Comparison of ENCODE assay signal across 8 cellular contexts in the genomic region with DNA sequence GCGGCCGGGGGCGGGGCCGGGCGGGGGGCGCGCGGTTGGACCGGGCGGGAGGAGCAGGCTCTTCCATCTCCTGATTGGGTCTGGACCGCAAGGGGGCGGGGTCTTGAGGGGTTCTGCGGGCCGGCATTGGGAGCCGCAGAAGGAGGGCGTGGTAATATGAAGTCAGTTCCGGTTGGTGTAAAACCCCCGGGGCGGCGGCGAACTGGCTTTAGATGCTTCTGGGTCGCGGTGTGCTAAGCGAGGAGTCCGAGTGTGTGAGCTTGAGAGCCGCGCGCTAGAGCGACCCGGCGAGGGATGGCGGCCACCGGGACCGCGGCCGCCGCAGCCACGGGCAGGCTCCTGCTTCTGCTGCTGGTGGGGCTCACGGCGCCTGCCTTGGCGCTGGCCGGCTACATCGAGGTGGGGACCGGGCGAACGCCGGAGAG. TPM values are rescaled to one million over a fixed set of nuclear protein-coding genes. Genes with fewer than 3 reads are reported as not detected.
DNase-seq lines count a peak whose midpoint lies in the region; ATAC-seq, FAIRE-seq and TF ChIP-seq lines count a peak whose summit lies in the region.

APLP2 (plus strand) TSS at position 211 of the 425 bp plus-strand sequence; CDS start at position 295, 84 bp downstream.

- no peaks in the 10 kb centered on the region for H3K36me3 ChIP-seq in Caco-2 (ENCODE audit: control insufficient read depth, insufficient read depth, low read length)
- no peaks in the 10 kb centered on the region for H3K36me3 ChIP-seq in effector memory CD4-positive, alpha-beta T cell (ENCODE audit: control insufficient read depth, insufficient read depth, low read length)

- H3K36me3 Mint-ChIP-seq in Caco-2 (ENCODE audit: insufficient read depth, unreplicated experiment) (peaks cover 39% of the 10 kb centered on the region), memory B cell (no peaks in the 10 kb centered on the region)

- no peak for FAIRE-seq in HTR-8/SVneo (lab: Jason Lieb, UNC)

- CTCF ChIA-PET in Caco-2 (lab: Charles Lee) = interaction anchor here (1.0 to 3.6 kb wide), 5 partner anchors 63 to 146 kb away, joined by 3 to 18 read pairs (median 5); partner anchors contain the start of gene PRDM10

- H3K4me1 ChIP-seq in Caco-2 = peaks cover 41% of the 10 kb centered on the region
- H3K4me1 ChIP-seq in effector memory CD4-positive, alpha-beta T cell (ENCODE audit: control insufficient read depth, insufficient read depth, low read length, poor library complexity, severe bottlenecking) = peaks cover 13% of the 10 kb centered on the region

- intact Hi-C loops in Caco-2 (cut with micrococcal nuclease; ENCODE audit: unreplicated experiment) = loop anchor here (1.0 kb wide), 7 partner anchors 8 to 175 kb away; partner anchors contain the start of gene PRDM10

- H3K27ac ChIP-seq in effector memory CD4-positive, alpha-beta T cell (ENCODE audit: insufficient read depth, low read length, poor library complexity, severe bottlenecking) = peak within 1 kb of the TSS; percentile 85

- H3K4me1 Mint-ChIP-seq in Caco-2 (ENCODE audit: low read depth, unreplicated experiment) (peaks cover 27% of the 10 kb centered on the region), memory B cell (peaks cover 18% of the 10 kb centered on the region)

- peak; percentile 96 for ATAC-seq in GM21381 (IDR thresholded peaks at IDR 0.05; ENCODE audit: unreplicated experiment)
- ATAC-seq in memory B cell (ENCODE audit: low read depth) = peak; percentile 90

- H3K4me3 Mint-ChIP-seq in Caco-2 (ENCODE audit: unreplicated experiment) (peak within 1 kb of the TSS; percentile 90), memory B cell (peak within 1 kb of the TSS; percentile 97)

- H3K9me3 ChIP-seq in Caco-2 = no peaks in the 10 kb centered on the region
- H3K9me3 ChIP-seq in effector memory CD4-positive, alpha-beta T cell (ENCODE audit: control insufficient read depth, low read length) = no peaks in the 10 kb centered on the region

- no peaks in the 10 kb centered on the region for H3K27me3 Mint-ChIP-seq in Caco-2 (ENCODE audit: insufficient read depth, unreplicated experiment)
- peaks cover 8% of the 10 kb centered on the region for H3K27me3 Mint-ChIP-seq in memory B cell

- no peaks in the 10 kb centered on the region for H3K27me3 ChIP-seq in Caco-2 (replicated peaks; ENCODE audit: control insufficient read depth, insufficient read depth, low read length)
- H3K27me3 ChIP-seq in effector memory CD4-positive, alpha-beta T cell (replicated peaks; ENCODE audit: control insufficient read depth, insufficient read depth, low read length, poor library complexity, severe bottlenecking) = no peaks in the 10 kb centered on the region

- TF ChIP-seq CTCF in Caco-2 (IDR thresholded peaks at IDR 0.05; ENCODE audit: insufficient read depth in 1 of 2, low read depth in 1 of 2, low read length in 1 of 2, severe bottlenecking in 1 of 2, unreplicated experiment in 1 of 2) = no peak

- peak within 1 kb of the TSS; percentile 99 for H3K4me3 ChIP-seq in Caco-2 (ENCODE audit: low read depth, low read length)
- peak within 1 kb of the TSS; percentile 91 for H3K4me3 ChIP-seq in effector memory CD4-positive, alpha-beta T cell (ENCODE audit: insufficient read depth, low read depth, low read length, poor library complexity, severe bottlenecking)

- POLR2A ChIA-PET in Caco-2 (lab: Charles Lee) = interaction anchor here (0.6 to 3.2 kb wide), 9 partner anchors 44 to 140 kb away, joined by 3 to 97 read pairs (median 4); partner anchors contain the start of gene PRDM10

- H3K9me3 Mint-ChIP-seq in Caco-2 (ENCODE audit: unreplicated experiment) (no peaks in the 10 kb centered on the region), memory B cell (no peaks in the 10 kb centered on the region)

- BruUV-seq in Caco-2 (replicated peaks; lab: Mats Ljungman, UMichigan) = no TSS peak

- H3K27ac Mint-ChIP-seq in Caco-2 (ENCODE audit: unreplicated experiment) (peak within 1 kb of the TSS; percentile 91), memory B cell (peak within 1 kb of the TSS; percentile 84)

- DNase-seq in Caco-2 = peak; percentile 100
- DNase-seq in HTR-8/SVneo (ENCODE audit: insufficient read length, low spot score) = peak; percentile 90
- peak; percentile 96 for DNase-seq in NOMO-1 treated with DMSO at 0.1 percent for 48 hours (lab: John Stamatoyannopoulos, UW; ENCODE audit: unreplicated experiment)
- DNase-seq in activated CD8-positive, alpha-beta memory T cell treated with anti-CD3 and anti-CD28 coated beads for 4 hours (ENCODE audit: low read depth in 2 of 2) = peak; percentile 92 to 98
- DNase-seq in effector memory CD4-positive, alpha-beta T cell = peak; percentile 96 to 98 (median 97)
- peak; percentile 90 to 97 for DNase-seq in memory B cell (ENCODE audit: low spot score in 2 of 2)
- DNase-seq in stimulated activated CD8-positive, alpha-beta memory T cell treated with anti-CD3 and anti-CD28 coated beads, Interleukin-12 subunit alpha, Interleukin-12 subunit beta, amount 100 ng/mL, for 1 hour (ENCODE audit: low read depth) = peak; percentile 96

RNA-seq across cellular contexts. Expression of gene APLP2, which starts in this region (rescaled TPM):
- total RNA-seq in Caco-2 (2022) = 1,761 and 2,076 TPM in 2 replicates

Comparison
In these comparisons a context has a peak if more than half of its experiments do, and no peak if none do; other contexts are left out.
1. Peak in every context shown above with its lines: DNase-seq, ATAC-seq, H3K4me3 ChIP-seq and H3K27ac ChIP-seq.